Comparison of ENCODE assay signal across 1 cellular context in genomic region chr14:24388474-24389179, GRCh38.
TF ChIP-seq lines count a peak whose summit lies in the region.

No MANE protein-coding gene starts in this region.

TF ChIP-seq in H1, 55 proteins besides CTCF, POLR2A, EP300 and RAD21:
- no peak for TF ChIP-seq CREB1 (IDR thresholded peaks at IDR 0.05)
- no peak for TF ChIP-seq SP1 (IDR thresholded peaks at IDR 0.05; ENCODE audit: low read depth, low read length)
